In genomic region chr14:69079188-69079742, GRCh38 we compare ENCODE assay signal across 10 cellular contexts.
DNase-seq lines count a peak whose midpoint lies in the region; ATAC-seq and TF ChIP-seq lines count a peak whose summit lies in the region.
"Had no signal": no experiment of that assay in that cellular context is flagged by ENCODE, and none has a peak within 500 bp of the region (broad histone marks: within the 10 kb centered on the region; RNA-seq: fewer than 3 reads in every experiment).

No MANE protein-coding gene starts in this region.

- no peak for ATAC-seq in GM19395 (IDR thresholded peaks at IDR 0.05; ENCODE audit: unreplicated experiment)

- no peak overlapping the region for H2AFZ ChIP-seq in neural progenitor cell (replicated peaks)

- peaks cover 43% of the 10 kb centered on the region for H3K4me1 Mint-ChIP-seq in Caco-2 (ENCODE audit: low read depth, unreplicated experiment)
- peaks cover 18% of the 10 kb centered on the region for H3K4me1 Mint-ChIP-seq in neural progenitor cell
- H3K4me1 Mint-ChIP-seq in activated T-cell treated with anti-CD3 and anti-CD28 coated beads, Interleukin-2, amount 50 U/mL, for 24 hours (ENCODE audit: low read depth) = peaks cover 36% of the 10 kb centered on the region

- H3K27me3 Mint-ChIP-seq in Caco-2 (ENCODE audit: insufficient read depth, unreplicated experiment) (no peaks in the 10 kb centered on the region), neural progenitor cell (ENCODE audit: insufficient read depth, low read depth) (peaks cover 2% of the 10 kb centered on the region)
- no peaks in the 10 kb centered on the region for H3K27me3 Mint-ChIP-seq in activated T-cell treated with anti-CD3 and anti-CD28 coated beads, Interleukin-2, amount 50 U/mL, for 24 hours

- H3K4me1 ChIP-seq in Caco-2 (peaks cover 61% of the 10 kb centered on the region), SJCRH30 (peaks cover 38% of the 10 kb centered on the region), neural progenitor cell (no peaks in the 10 kb centered on the region)

- H3K27ac ChIP-seq in SJCRH30 (peak overlapping the region; percentile 86), neural progenitor cell (no peak overlapping the region), substantia nigra (ENCODE audit: low read depth, low read length, poor library complexity, severe bottlenecking) (no peak overlapping the region)

- POLR2A ChIA-PET in Caco-2 (lab: Charles Lee) = no interaction called here

- H3K27me3 ChIP-seq in Caco-2 (replicated peaks; ENCODE audit: control insufficient read depth, insufficient read depth, low read length) = no peaks in the 10 kb centered on the region
- no peaks in the 10 kb centered on the region for H3K27me3 ChIP-seq in SJCRH30
- H3K27me3 ChIP-seq in neural progenitor cell = no peaks in the 10 kb centered on the region

- H3K9me3 ChIP-seq in Caco-2 (no peaks in the 10 kb centered on the region), SJCRH30 (replicated peaks) (0 out of 2 replicates have a peak, but pooled peaks cover 3% of the 10 kb centered on the region), neural progenitor cell (ENCODE audit: low read depth) (no peaks in the 10 kb centered on the region)

- TF ChIP-seq CTCF in Caco-2 (IDR thresholded peaks at IDR 0.05; ENCODE audit: insufficient read depth in 1 of 2, low read depth in 1 of 2, low read length in 1 of 2, severe bottlenecking in 1 of 2, unreplicated experiment in 1 of 2) (no peak), fibroblast of pulmonary artery (IDR thresholded peaks at IDR 0.05; ENCODE audit: low read length, missing control alignments) (no peak), neural progenitor cell (IDR thresholded peaks at IDR 0.05) (no peak)

- no peak overlapping the region for H3K4me2 ChIP-seq in neural progenitor cell

- no peaks in the 10 kb centered on the region; the same call in 1 of the 2 replicates for H3K36me3 ChIP-seq in Caco-2 (ENCODE audit: control insufficient read depth, insufficient read depth, low read length)
- peaks cover 15% of the 10 kb centered on the region for H3K36me3 ChIP-seq in SJCRH30
- H3K36me3 ChIP-seq in neural progenitor cell = no peaks in the 10 kb centered on the region

- no TSS peak for BruUV-seq in Caco-2 (replicated peaks; lab: Mats Ljungman, UMichigan)

- no peaks in the 10 kb centered on the region for H4K20me1 ChIP-seq in neural progenitor cell (ENCODE audit: low read depth)

- DNase-seq in Caco-2 (no peak), SJCRH30 (peak; percentile 22 to 31), fibroblast of pulmonary artery (ENCODE audit: low read depth) (peak; percentile 88), neural progenitor cell (ENCODE audit: low spot score) (no peak), substantia nigra (lab: John Stamatoyannopoulos, UW) (no peak)
- no peak for DNase-seq in stimulated activated CD4-positive, alpha-beta T cell treated with anti-CD3 and anti-CD28 coated beads, Interleukin-12 subunit alpha, Interleukin-12 subunit beta, amount 100 ng/mL, for 4 hours
- no peak for DNase-seq in activated T-cell treated with anti-CD3 and anti-CD28 coated beads, Interleukin-2, amount 50 U/mL, for 24 hours
- DNase-seq: activated CD8-positive, alpha-beta memory T cell treated with anti-CD3 and anti-CD28 coated beads for 24 hours; NCI-H510A had no signal

- intact Hi-C loops in Caco-2 (cut with micrococcal nuclease; ENCODE audit: unreplicated experiment) = loop anchor here (5.0 kb wide), 1 partner anchor 102 kb away; the partner anchor contains the start of gene ACTN1

- H3K9me3 Mint-ChIP-seq in Caco-2 (ENCODE audit: unreplicated experiment) (no peaks in the 10 kb centered on the region), neural progenitor cell (no peaks in the 10 kb centered on the region)
- no peaks in the 10 kb centered on the region for H3K9me3 Mint-ChIP-seq in activated T-cell treated with anti-CD3 and anti-CD28 coated beads, Interleukin-2, amount 50 U/mL, for 24 hours

- no peaks in the 10 kb centered on the region for H3K79me2 ChIP-seq in neural progenitor cell (ENCODE audit: low read depth)

- peak overlapping the region; percentile 56 for H3K27ac Mint-ChIP-seq in Caco-2 (ENCODE audit: unreplicated experiment)
- H3K27ac Mint-ChIP-seq in neural progenitor cell = peak overlapping the region; percentile 10
- H3K27ac Mint-ChIP-seq in activated T-cell treated with anti-CD3 and anti-CD28 coated beads, Interleukin-2, amount 50 U/mL, for 24 hours = no peak overlapping the region

- peaks cover 25% of the 10 kb centered on the region for H3K36me3 Mint-ChIP-seq in Caco-2 (ENCODE audit: insufficient read depth, unreplicated experiment)
- peaks cover 28% of the 10 kb centered on the region for H3K36me3 Mint-ChIP-seq in neural progenitor cell
- peaks cover 71% of the 10 kb centered on the region for H3K36me3 Mint-ChIP-seq in activated T-cell treated with anti-CD3 and anti-CD28 coated beads, Interleukin-2, amount 50 U/mL, for 24 hours (ENCODE audit: low read depth)

- H3K4me3 Mint-ChIP-seq in Caco-2 (ENCODE audit: unreplicated experiment) = no peak overlapping the region
- no peak overlapping the region for H3K4me3 Mint-ChIP-seq in neural progenitor cell
- no peak overlapping the region for H3K4me3 Mint-ChIP-seq in activated T-cell treated with anti-CD3 and anti-CD28 coated beads, Interleukin-2, amount 50 U/mL, for 24 hours

- peaks cover under 1% of the 10 kb centered on the region for H3F3A ChIP-seq in neural progenitor cell (ENCODE audit: low read depth)

- H3K9ac ChIP-seq in neural progenitor cell = no peak overlapping the region

- CTCF ChIA-PET in Caco-2 (lab: Charles Lee) = no interaction called here

- no peak overlapping the region for H3K4me3 ChIP-seq in Caco-2 (ENCODE audit: low read depth, low read length)
- no peak overlapping the region; the same call in 1 of the 2 replicates for H3K4me3 ChIP-seq in SJCRH30
- no peak overlapping the region for H3K4me3 ChIP-seq in fibroblast of pulmonary artery (replicated peaks; ENCODE audit: low read depth, low read length)
- no peak overlapping the region for H3K4me3 ChIP-seq in neural progenitor cell

Comparison
In these comparisons a context has a peak if more than half of its experiments do, and no peak if none do; other contexts are left out.
1. DNase-seq: peak in SJCRH30 (2 of 2) and fibroblast of pulmonary artery (single experiment); none in Caco-2 (0 of 2), neural progenitor cell (single experiment), stimulated activated CD4-positive, alpha-beta T cell treated with anti-CD3 and anti-CD28 coated beads, Interleukin-12 subunit alpha, Interleukin-12 subunit beta, amount 100 ng/mL, for 4 hours (single experiment), activated T-cell treated with anti-CD3 and anti-CD28 coated beads, Interleukin-2, amount 50 U/mL, for 24 hours (single experiment) and substantia nigra (0 of 49).